ENCODE assay signal across 20 cellular contexts in genomic region chr9:136418182-136419091, GRCh38.
"Had no signal": no experiment of that assay in that cellular context is flagged by ENCODE, and none has a peak within 500 bp of the region (broad histone marks: within the 10 kb centered on the region; RNA-seq: fewer than 3 reads in every experiment).

No MANE protein-coding gene starts in this region.

- H3K27me3 Mint-ChIP-seq: activated CD4-positive, alpha-beta memory T cell treated with anti-CD3 and anti-CD28 coated beads for 36 hours; activated naive CD8-positive, alpha-beta T cell treated with anti-CD3 and anti-CD28 coated beads, Interleukin-2, amount 50 U/mL, for 24 hours; activated T-helper 17 cell treated with anti-CD3 and anti-CD28 coated beads, Interleukin-2, amount 50 U/mL, for 72 hours; stimulated activated naive CD8-positive, alpha-beta T cell treated with anti-CD3 and anti-CD28 coated beads, Interleukin-15, Interleukin-2, amounts not matched to agents 100 ng/mL and 50 ng/mL, for 24 hours; T-helper 17 cell had no signal

- H3K27ac Mint-ChIP-seq: activated CD4-positive, alpha-beta memory T cell treated with anti-CD3 and anti-CD28 coated beads for 36 hours; activated naive CD8-positive, alpha-beta T cell treated with anti-CD3 and anti-CD28 coated beads, Interleukin-2, amount 50 U/mL, for 24 hours; activated T-helper 17 cell treated with anti-CD3 and anti-CD28 coated beads, Interleukin-2, amount 50 U/mL, for 72 hours; mesothelial cell of epicardium; nephron; stimulated activated naive CD8-positive, alpha-beta T cell treated with anti-CD3 and anti-CD28 coated beads, Interleukin-15, Interleukin-2, amounts not matched to agents 100 ng/mL and 50 ng/mL, for 24 hours; T-helper 17 cell had no signal

- H3K4me3 Mint-ChIP-seq: activated CD4-positive, alpha-beta memory T cell treated with anti-CD3 and anti-CD28 coated beads for 36 hours; activated naive CD8-positive, alpha-beta T cell treated with anti-CD3 and anti-CD28 coated beads, Interleukin-2, amount 50 U/mL, for 24 hours; activated T-helper 17 cell treated with anti-CD3 and anti-CD28 coated beads, Interleukin-2, amount 50 U/mL, for 72 hours; mesothelial cell of epicardium; nephron; stimulated activated naive CD8-positive, alpha-beta T cell treated with anti-CD3 and anti-CD28 coated beads, Interleukin-15, Interleukin-2, amounts not matched to agents 100 ng/mL and 50 ng/mL, for 24 hours; T-helper 17 cell had no signal

- H3K27me3 ChIP-seq: brain microvascular endothelial cell, colonic mucosa, upper lobe of right lung had no signal

- DNase-seq: activated CD4-positive, alpha-beta memory T cell treated with anti-CD3 and anti-CD28 coated beads for 36 hours; activated naive CD4-positive, alpha-beta T cell; activated naive CD8-positive, alpha-beta T cell treated with anti-CD3 and anti-CD28 coated beads, Interleukin-2, amount 50 U/mL, for 24 hours; activated T-cell treated with anti-CD3 and anti-CD28 coated beads for 4 hours; anterior cingulate cortex; brain microvascular endothelial cell; central memory CD4-positive, alpha-beta T cell; colonic mucosa; erythroblast; foreskin melanocyte; occipital lobe; posterior cingulate gyrus; retina; T-helper 17 cell; upper lobe of right lung had no signal

- H3K9me3 ChIP-seq: colonic mucosa, upper lobe of right lung had no signal

- H3K4me1 Mint-ChIP-seq: mesothelial cell of epicardium, nephron had no signal

- FAIRE-seq: keratinocyte had no signal

- H3K4me3 ChIP-seq: colonic mucosa, upper lobe of right lung had no signal

- ATAC-seq: activated naive CD8-positive, alpha-beta T cell treated with anti-CD3 and anti-CD28 coated beads, Interleukin-2, amount 50 U/mL, for 24 hours; activated T-helper 17 cell treated with anti-CD3 and anti-CD28 coated beads, Interleukin-2, amount 50 U/mL, for 72 hours; T-helper 17 cell; upper lobe of right lung had no signal

- H3K9me3 Mint-ChIP-seq: activated CD4-positive, alpha-beta memory T cell treated with anti-CD3 and anti-CD28 coated beads for 36 hours; activated naive CD8-positive, alpha-beta T cell treated with anti-CD3 and anti-CD28 coated beads, Interleukin-2, amount 50 U/mL, for 24 hours; activated T-helper 17 cell treated with anti-CD3 and anti-CD28 coated beads, Interleukin-2, amount 50 U/mL, for 72 hours; mesothelial cell of epicardium; nephron; stimulated activated naive CD8-positive, alpha-beta T cell treated with anti-CD3 and anti-CD28 coated beads, Interleukin-15, Interleukin-2, amounts not matched to agents 100 ng/mL and 50 ng/mL, for 24 hours had no signal

- H3K27ac ChIP-seq: brain microvascular endothelial cell, colonic mucosa, upper lobe of right lung had no signal

- H3K4me1 ChIP-seq: colonic mucosa, upper lobe of right lung had no signal
